8 cellular contexts compared by ENCODE assay signal in the genomic region with DNA sequence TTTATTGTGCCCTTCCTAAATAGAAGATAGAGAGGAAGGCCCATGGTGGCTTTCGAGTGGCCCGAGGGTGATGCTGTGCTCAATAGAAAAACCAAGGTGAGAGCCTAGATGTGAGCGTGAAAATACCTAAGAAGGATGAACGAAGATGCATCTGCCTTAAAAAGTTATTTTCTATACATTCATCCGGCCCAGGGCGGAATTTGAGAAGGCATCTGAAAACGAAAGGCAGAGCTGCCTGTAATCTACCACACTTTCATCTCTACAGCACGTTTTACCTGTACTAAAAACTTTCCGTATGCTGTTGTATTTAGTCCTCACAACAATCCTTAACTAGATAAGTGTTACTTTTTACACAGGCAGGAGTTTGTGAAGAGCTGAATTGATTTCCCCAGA.
DNase-seq lines count a peak whose midpoint lies in the region; ATAC-seq and TF ChIP-seq lines count a peak whose summit lies in the region.

No MANE protein-coding gene starts in this region.

- H3K4me3 Mint-ChIP-seq in T-helper 2 cell treated with Interferon-gamma antibody and Interleukin-4, amounts not matched to agents 5 μg/mL and 100 μg/mL, for 36 hours = peak overlapping the region; percentile 95

- H3K4me1 Mint-ChIP-seq in T-helper 2 cell treated with Interferon-gamma antibody and Interleukin-4, amounts not matched to agents 5 μg/mL and 100 μg/mL, for 36 hours (ENCODE audit: low read depth) = peaks cover 50% of the 10 kb centered on the region

- no peak for ATAC-seq in stimulated activated naive CD8-positive, alpha-beta T cell treated with anti-CD3 and anti-CD28 coated beads, Interleukin-15, Interleukin-2, amounts not matched to agents 100 U/mL and 50 U/mL, for 24 hours

- no peaks in the 10 kb centered on the region for H3K27me3 Mint-ChIP-seq in T-helper 2 cell treated with Interferon-gamma antibody and Interleukin-4, amounts not matched to agents 5 μg/mL and 100 μg/mL, for 36 hours (ENCODE audit: low read depth)

- DNase-seq in NCI-H510A treated with DMSO at 0.1 percent for 48 hours (lab: John Stamatoyannopoulos, UW) (peak; percentile 26), NCI-H510A (lab: John Stamatoyannopoulos, UW) (no peak), fibroblast of pulmonary artery (ENCODE audit: low read depth) (no peak), NCI-H526 treated with DMSO at 0.1 percent for 48 hours (lab: John Stamatoyannopoulos, UW) (no peak), NCI-H446 treated with DMSO at 0.1 percent for 48 hours (lab: John Stamatoyannopoulos, UW) (no peak), GM19240 (ENCODE audit: insufficient read length, low spot score) (no peak)
- no peak for DNase-seq in T-helper 2 cell treated with Interferon-gamma antibody and Interleukin-4, amounts not matched to agents 5 μg/mL and 100 μg/mL, for 36 hours (ENCODE audit: low spot score)
- peak; percentile 5 for DNase-seq in stimulated activated naive CD8-positive, alpha-beta T cell treated with anti-CD3 and anti-CD28 coated beads, Interleukin-15, Interleukin-2, amounts not matched to agents 100 U/mL and 50 U/mL, for 24 hours

- peak overlapping the region; percentile 89 for H3K27ac Mint-ChIP-seq in T-helper 2 cell treated with Interferon-gamma antibody and Interleukin-4, amounts not matched to agents 5 μg/mL and 100 μg/mL, for 36 hours

- H3K4me3 ChIP-seq in fibroblast of pulmonary artery (replicated peaks; ENCODE audit: low read depth, low read length) = peak overlapping the region; percentile 74

- TF ChIP-seq CTCF in fibroblast of pulmonary artery (IDR thresholded peaks at IDR 0.05; ENCODE audit: low read length, missing control alignments) = no peak

- no peaks in the 10 kb centered on the region for H3K9me3 Mint-ChIP-seq in T-helper 2 cell treated with Interferon-gamma antibody and Interleukin-4, amounts not matched to agents 5 μg/mL and 100 μg/mL, for 36 hours

- peaks cover 55% of the 10 kb centered on the region for H3K36me3 Mint-ChIP-seq in T-helper 2 cell treated with Interferon-gamma antibody and Interleukin-4, amounts not matched to agents 5 μg/mL and 100 μg/mL, for 36 hours (ENCODE audit: low read depth)

Comparison
In these comparisons a context has a peak if more than half of its experiments do, and no peak if none do; other contexts are left out.
1. DNase-seq: peak in NCI-H510A treated with DMSO at 0.1 percent for 48 hours (single experiment) and stimulated activated naive CD8-positive, alpha-beta T cell treated with anti-CD3 and anti-CD28 coated beads, Interleukin-15, Interleukin-2, amounts not matched to agents 100 U/mL and 50 U/mL, for 24 hours (single experiment); none in NCI-H510A (single experiment), T-helper 2 cell treated with Interferon-gamma antibody and Interleukin-4, amounts not matched to agents 5 μg/mL and 100 μg/mL, for 36 hours (single experiment), fibroblast of pulmonary artery (single experiment), NCI-H526 treated with DMSO at 0.1 percent for 48 hours (single experiment), NCI-H446 treated with DMSO at 0.1 percent for 48 hours (single experiment) and GM19240 (single experiment).